In the genomic region with DNA sequence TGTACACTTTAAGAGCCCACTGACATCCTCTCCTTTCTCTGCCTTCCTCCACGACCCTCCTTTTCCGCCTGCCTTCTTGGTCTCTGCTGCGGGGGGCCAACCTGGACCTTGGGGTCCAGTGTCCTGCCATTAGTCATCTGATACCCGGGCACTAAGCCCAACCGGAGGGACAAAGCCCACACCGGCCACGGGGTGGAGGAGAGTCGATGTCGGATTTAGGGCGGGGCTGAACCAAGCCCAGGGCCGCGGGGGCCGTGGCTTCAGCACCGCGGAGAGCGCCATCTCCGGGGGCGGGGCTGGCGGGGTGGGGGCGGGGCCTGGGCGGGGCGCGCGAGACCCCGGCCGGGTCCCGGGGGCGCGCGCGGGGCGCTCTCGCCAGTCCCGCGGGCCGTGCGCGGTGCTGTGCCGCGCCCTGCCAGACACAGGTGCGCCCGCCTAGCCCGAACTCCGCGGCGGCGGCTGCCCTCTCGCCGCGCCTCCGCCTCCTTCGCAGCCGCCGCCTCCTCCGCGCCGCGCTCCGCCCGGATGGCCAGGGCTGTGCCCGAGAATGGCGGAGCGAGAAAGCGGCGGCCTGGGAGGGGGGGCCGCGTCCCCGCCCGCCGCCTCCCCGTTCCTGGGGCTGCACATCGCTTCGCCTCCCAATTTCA, we compare ENCODE assay signal across 8 cellular contexts. TPM values are rescaled to one million over a fixed set of nuclear protein-coding genes. Genes with fewer than 3 reads are reported as not detected.
DNase-seq lines count a peak whose midpoint lies in the region; ATAC-seq and TF ChIP-seq lines count a peak whose summit lies in the region.

A gene (plus strand): TSS at position 378 of the 647 bp plus-strand sequence. CDS start 170 bp downstream, at position 548.

- ATAC-seq in GM19452 (IDR thresholded peaks at IDR 0.05; ENCODE audit: unreplicated experiment) = peak; percentile 57
- ATAC-seq in HG03565 (IDR thresholded peaks at IDR 0.05; ENCODE audit: unreplicated experiment) = no peak

- H3K27me3 ChIP-seq in BJ (ENCODE audit: control insufficient read depth, insufficient read depth, low read length) (peaks cover 3% of the 10 kb centered on the region; the same call in 1 of the 2 replicates), Karpas-422 (ENCODE audit: low read length) (no peaks in the 10 kb centered on the region), SU-DHL-6 (ENCODE audit: low read length) (no peaks in the 10 kb centered on the region)

- H3K9me2 ChIP-seq in Karpas-422 (replicated peaks; ENCODE audit: insufficient read depth, low read length) (no peaks in the 10 kb centered on the region), SU-DHL-6 (replicated peaks; ENCODE audit: insufficient read depth, low read length) (no peaks in the 10 kb centered on the region)

- H3K27ac ChIP-seq in Karpas-422 (ENCODE audit: low read length) = no peak within 1 kb of the TSS
- no peak within 1 kb of the TSS for H3K27ac ChIP-seq in SU-DHL-6 (ENCODE audit: low read depth, low read length)

- H3K4me2 ChIP-seq in Karpas-422 (ENCODE audit: low read depth, low read length, poor library complexity, severe bottlenecking) = peak within 1 kb of the TSS; percentile 80
- H3K4me2 ChIP-seq in SU-DHL-6 (ENCODE audit: low read depth, low read length, poor library complexity, severe bottlenecking) = peak within 1 kb of the TSS; percentile 60

- peaks cover 3% of the 10 kb centered on the region for H3K36me3 ChIP-seq in BJ (ENCODE audit: control insufficient read depth, insufficient read depth, low read length)
- no peaks in the 10 kb centered on the region for H3K36me3 ChIP-seq in Karpas-422 (ENCODE audit: insufficient read depth, low read length)
- no peaks in the 10 kb centered on the region for H3K36me3 ChIP-seq in SU-DHL-6 (ENCODE audit: low read length)

- no peaks in the 10 kb centered on the region for H3K79me2 ChIP-seq in Karpas-422 (ENCODE audit: low read length)
- no peaks in the 10 kb centered on the region for H3K79me2 ChIP-seq in SU-DHL-6 (ENCODE audit: insufficient read depth, low read length)

- no peaks in the 10 kb centered on the region for H3F3A ChIP-seq in SU-DHL-6 (ENCODE audit: insufficient read depth)

- peaks cover 11% of the 10 kb centered on the region for H3K4me1 ChIP-seq in Karpas-422 (ENCODE audit: low read length)

- peak within 1 kb of the TSS; percentile 58 for H3K9ac ChIP-seq in Karpas-422 (ENCODE audit: low read length)
- H3K9ac ChIP-seq in SU-DHL-6 (ENCODE audit: low read length) = peak within 1 kb of the TSS; percentile 31; the same call in 1 of the 2 replicates

- H3K4me3 ChIP-seq in BJ (ENCODE audit: low read depth, low read length) (peak within 1 kb of the TSS; percentile 37), Karpas-422 (ENCODE audit: low read length) (peak within 1 kb of the TSS; percentile 72), SU-DHL-6 (ENCODE audit: insufficient read depth, low read length, poor library complexity, severe bottlenecking) (peak within 1 kb of the TSS; percentile 52), skeletal muscle cell (ENCODE audit: low read depth, low read length) (peak within 1 kb of the TSS; percentile 46)

- TF ChIP-seq CTCF in BJ (IDR thresholded peaks at IDR 0.05; ENCODE audit: insufficient read depth, low read depth, low read length) (no peak), SU-DHL-6 (IDR thresholded peaks at IDR 0.05; ENCODE audit: insufficient read depth, low read length, poor library complexity, severe bottlenecking) (no peak)

- no peak for DNase-seq in BJ (ENCODE audit: low read depth)
- DNase-seq in Karpas-422 = peak; percentile 84
- DNase-seq in amniotic stem cell (lab: John Stamatoyannopoulos, UW) = peak; percentile 5
- DNase-seq in hippocampal formation (lab: John Stamatoyannopoulos, UW) = peak; percentile 25 to 52
- DNase-seq in skeletal muscle cell (ENCODE audit: low read depth) = no peak

- H2AFZ ChIP-seq in Karpas-422 (ENCODE audit: low read length) (no peak within 1 kb of the TSS), SU-DHL-6 (ENCODE audit: low read depth, low read length, severe bottlenecking) (no peak within 1 kb of the TSS)

- POLR2A ChIA-PET in BJ (lab: Charles Lee) = no interaction called here

- CTCF ChIA-PET in BJ (lab: Yijun Ruan, JAX) = interaction anchor here (5.2 kb wide), 1 partner anchor 12 kb away, joined by 30 read pairs; no protein-coding TSS in a partner anchor

- H3K9me3 ChIP-seq in Karpas-422 (ENCODE audit: low read length) (no peaks in the 10 kb centered on the region), SU-DHL-6 (ENCODE audit: insufficient read depth, low read length) (no peaks in the 10 kb centered on the region)

- H4K20me1 ChIP-seq in Karpas-422 (ENCODE audit: insufficient read depth, low read depth, low read length) = peaks cover 6% of the 10 kb centered on the region; the same call in 1 of the 2 replicates
- H4K20me1 ChIP-seq in SU-DHL-6 (ENCODE audit: low read depth, low read length) = no peaks in the 10 kb centered on the region

RNA-seq across cellular contexts. Expression of the gene that starts here (rescaled TPM):
- 5.6 and 8.7 TPM in 2 replicates for polyA plus RNA-seq in BJ (2011; rRNA removed)
- 7.8 and 11.2 TPM in 2 replicates for polyA minus RNA-seq in BJ (2011; rRNA and poly(A)+ RNA removed)
- total RNA-seq in Karpas-422 (2014; rRNA removed; shearing (Covaris generic); ENCODE audit: low replicate concordance) = 0.83 TPM in 1 of 2 replicates, not detected in the other

Comparison
In these comparisons a context has a peak if more than half of its experiments do, and no peak if none do; other contexts are left out.
1. Peak in DNase-seq, H3K4me3 ChIP-seq, H3K9ac ChIP-seq and H3K4me2 ChIP-seq in Karpas-422; RNA of the gene not detected or under 1 TPM.
2. DNase-seq: peak in amniotic stem cell (single experiment) and hippocampal formation (2 of 2); none in BJ (single experiment) and skeletal muscle cell (single experiment).
3. Peak in every context shown above with its lines, with median percentiles within 50 percentile points of each other: H3K4me3 ChIP-seq.